8 cellular contexts compared by ENCODE assay signal in genomic region chr9:133738039-133738805, GRCh38. TPM values are rescaled to one million over a fixed set of nuclear protein-coding genes. Genes with fewer than 3 reads are reported as not detected.
DNase-seq lines count a peak whose midpoint lies in the region; ATAC-seq and TF ChIP-seq lines count a peak whose summit lies in the region.

TSS of gene SARDH (minus strand) at chr9:133738352. CDS start at chr9:133734173, 4,179 bp downstream.

- in situ Hi-C loops in astrocyte of the spinal cord (cut with HindIII; ENCODE audit: low sequenced_read_pairs), result no loop called here

- CTCF ChIA-PET in AG04450 (lab: Charles Lee), result no interaction called here

- no peaks in the 10 kb centered on the region; the same call in 1 of the 2 replicates for H3K9me3 ChIP-seq in AG04450 (ENCODE audit: control insufficient read depth, insufficient read depth, low read length)
- H3K9me3 ChIP-seq in RWPE2 (ENCODE audit: severe bottlenecking), result no peaks in the 10 kb centered on the region
- no peaks in the 10 kb centered on the region for H3K9me3 ChIP-seq in iPS-20b (ENCODE audit: insufficient read depth, low read depth, low read length)

- H3K27ac ChIP-seq in AG04450 (ENCODE audit: low read depth, low read length) (peak within 1 kb of the TSS; percentile 31), RWPE2 (ENCODE audit: poor library complexity, severe bottlenecking) (no peak within 1 kb of the TSS), iPS-20b (ENCODE audit: low read length) (no peak within 1 kb of the TSS), skin epidermis (peak within 1 kb of the TSS in 1 of 21 experiments; percentile 48)

- no peak for TF ChIP-seq CTCF in AG04450 (IDR thresholded peaks at IDR 0.05; ENCODE audit: low read depth, low read length)
- no peak for TF ChIP-seq CTCF in RWPE2 (IDR thresholded peaks at IDR 0.05; ENCODE audit: poor library complexity, severe bottlenecking)
- TF ChIP-seq CTCF in astrocyte of the spinal cord (IDR thresholded peaks at IDR 0.05; ENCODE audit: low read depth, low read length), result no peak

- H3K27me3 ChIP-seq in AG04450 (ENCODE audit: control insufficient read depth, insufficient read depth, low read length) (peaks cover 5% of the 10 kb centered on the region), RWPE2 (ENCODE audit: insufficient read depth, poor library complexity, severe bottlenecking) (no peaks in the 10 kb centered on the region), iPS-20b (ENCODE audit: insufficient read depth, low read length) (no peaks in the 10 kb centered on the region)

- H3K36me3 ChIP-seq in RWPE2 (ENCODE audit: low read depth) (no peaks in the 10 kb centered on the region), iPS-20b (ENCODE audit: insufficient read depth, low read depth, low read length) (no peaks in the 10 kb centered on the region)

- POLR2A ChIA-PET in AG04450 (lab: Yijun Ruan, JAX), result no interaction called here

- peak; percentile 51 for ATAC-seq in GM21723 (IDR thresholded peaks at IDR 0.05; ENCODE audit: unreplicated experiment)
- ATAC-seq in RWPE2 (ENCODE audit: low read depth), result no peak
- ATAC-seq in GM19395 (IDR thresholded peaks at IDR 0.05; ENCODE audit: unreplicated experiment), result no peak

- no peak for DNase-seq in AG04450 (ENCODE audit: low read depth, low spot score)
- DNase-seq in RWPE2 (ENCODE audit: low spot score), result peak; percentile 53
- DNase-seq in astrocyte of the spinal cord (ENCODE audit: low read depth, low spot score), result peak; percentile 26
- DNase-seq in central memory CD4-positive, alpha-beta T cell, result no peak

- peak within 1 kb of the TSS; percentile 21; the same call in 1 of the 2 replicates for H3K9ac ChIP-seq in iPS-20b (ENCODE audit: low read depth, low read length)

- no peaks in the 10 kb centered on the region for H3K4me1 ChIP-seq in RWPE2 (ENCODE audit: insufficient read depth, poor library complexity, severe bottlenecking)
- H3K4me1 ChIP-seq in iPS-20b (ENCODE audit: insufficient read depth, low read length), result peaks cover 9% of the 10 kb centered on the region; the same call in 1 of the 2 replicates

- H3K4me3 ChIP-seq in AG04450 (ENCODE audit: low read depth, low read length) (peak within 1 kb of the TSS; percentile 57), RWPE2 (ENCODE audit: severe bottlenecking) (no peak within 1 kb of the TSS), astrocyte of the spinal cord (ENCODE audit: low read depth, low read length) (peak within 1 kb of the TSS; percentile 8), iPS-20b (ENCODE audit: low read length) (peak within 1 kb of the TSS; percentile 38; the same call in 1 of the 2 replicates), skin epidermis (peak within 1 kb of the TSS in 4 of 7 experiments; percentile 3 to 35 (median 18))

RNA-seq across cellular contexts. Expression of gene SARDH, which starts in this region (rescaled TPM):
- polyA plus RNA-seq in AG04450 (2011; rRNA removed), result 1.3 and 2.2 TPM in 2 replicates
- polyA minus RNA-seq in AG04450 (2011; rRNA and poly(A)+ RNA removed), result 1.8 and 3.5 TPM in 2 replicates

Comparison
In these comparisons a context has a peak if more than half of its experiments do, and no peak if none do; other contexts are left out.
1. DNase-seq: peak in RWPE2 (single experiment) and astrocyte of the spinal cord (single experiment); none in AG04450 (single experiment) and central memory CD4-positive, alpha-beta T cell (single experiment).